1 cellular context compared by ENCODE assay signal in genomic region chr3:112086018-112086854, GRCh38.
TF ChIP-seq lines count a peak whose summit lies in the region.

A gene with protein sequence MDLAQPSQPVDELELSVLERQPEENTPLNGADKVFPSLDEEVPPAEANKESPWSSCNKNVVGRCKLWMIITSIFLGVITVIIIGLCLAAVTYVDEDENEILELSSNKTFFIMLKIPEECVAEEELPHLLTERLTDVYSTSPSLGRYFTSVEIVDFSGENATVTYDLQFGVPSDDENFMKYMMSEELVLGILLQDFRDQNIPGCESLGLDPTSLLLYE (plus strand): TSS chr3:112086389. CDS start chr3:112086408, 19 bp downstream.

TF ChIP-seq in HEK293, 187 proteins besides CTCF, POLR2A, EP300 and RAD21 (continued from another document and continues in another):
- TF ChIP-seq, protein P1, sequence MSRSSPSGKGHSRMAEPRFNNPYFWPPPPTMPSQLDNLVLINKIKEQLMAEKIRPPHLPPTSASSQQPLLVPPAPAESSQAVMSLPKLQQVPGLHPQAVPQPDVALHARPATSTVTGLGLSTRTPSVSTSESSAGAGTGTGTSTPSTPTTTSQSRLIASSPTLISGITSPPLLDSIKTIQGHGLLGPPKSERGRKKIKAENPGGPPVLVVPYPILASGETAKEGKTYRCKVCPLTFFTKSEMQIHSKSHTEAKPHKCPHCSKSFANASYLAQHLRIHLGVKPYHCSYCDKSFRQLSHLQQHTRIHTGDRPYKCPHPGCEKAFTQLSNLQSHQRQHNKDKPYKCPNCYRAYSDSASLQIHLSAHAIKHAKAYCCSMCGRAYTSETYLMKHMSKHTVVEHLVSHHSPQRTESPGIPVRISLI (tag by site-specific recombination; IDR thresholded peaks at IDR 0.05): 0 out of 2 replicates have a peak, but pooled peaks have one; percentile 20
- TF ChIP-seq ZNF391 (tag by site-specific recombination; IDR thresholded peaks at IDR 0.05; ENCODE audit: borderline replicate concordance, low read depth) (no peak), ZNF600 (tag by site-specific recombination; IDR thresholded peaks at IDR 0.05) (peak; percentile 65; the same call in 1 of the 2 replicates), ZNF555 (tag by site-specific recombination; conservative IDR thresholded peaks at IDR 0.05) (no peak), ZNF580 (tag by site-specific recombination; IDR thresholded peaks at IDR 0.05) (no peak), PBX3 (CRISPR knock-in tag; IDR thresholded peaks at IDR 0.05) (peak; percentile 44; the same call in 1 of the 2 replicates), ZNF366 (tag by site-specific recombination; conservative IDR thresholded peaks at IDR 0.05) (no peak), ZEB2 (tag by site-specific recombination; IDR thresholded peaks at IDR 0.05) (peak; percentile 82), PRDM1 (tag by site-specific recombination; IDR thresholded peaks at IDR 0.05) (peak; percentile 66), ZBTB1 (tag by site-specific recombination; IDR thresholded peaks at IDR 0.05) (peak; percentile 60; the same call in 1 of the 2 replicates), HOXD13 (CRISPR knock-in tag; IDR thresholded peaks at IDR 0.05; ENCODE audit: borderline replicate concordance) (no peak), KLF17 (tag by site-specific recombination; IDR thresholded peaks at IDR 0.05) (peak; percentile 86), KLF10 (tag by site-specific recombination; IDR thresholded peaks at IDR 0.05) (peak; percentile 48; the same call in 1 of the 2 replicates), ZFHX2 (tag by site-specific recombination; conservative IDR thresholded peaks at IDR 0.05) (no peak), HOXC10 (CRISPR knock-in tag; IDR thresholded peaks at IDR 0.05) (no peak), ZNF629 (tag by site-specific recombination; IDR thresholded peaks at IDR 0.05) (peak; percentile 52; the same call in 1 of the 2 replicates), ZNF280C (tag by site-specific recombination; IDR thresholded peaks at IDR 0.05) (no peak), BCL11A (tag by site-specific recombination; IDR thresholded peaks at IDR 0.05; ENCODE audit: low read depth) (peak; percentile 54; the same call in 1 of the 2 replicates), ZNF24 (tag by site-specific recombination; IDR thresholded peaks at IDR 0.05) (0 out of 2 replicates have a peak, but pooled peaks have one; percentile 50), KLF7 (tag by site-specific recombination; IDR thresholded peaks at IDR 0.05; ENCODE audit: borderline replicate concordance) (peak; percentile 79), KLF1 (tag by site-specific recombination; IDR thresholded peaks at IDR 0.05) (peak; percentile 82), SP7 (tag by site-specific recombination; IDR thresholded peaks at IDR 0.05) (peak; percentile 87), ZNF561 (tag by site-specific recombination; IDR thresholded peaks at IDR 0.05; ENCODE audit: borderline replicate concordance) (peak; percentile 66; the same call in 1 of the 2 replicates), ZBTB20 (tag by site-specific recombination; IDR thresholded peaks at IDR 0.05) (peak; percentile 49; the same call in 1 of the 2 replicates), ZFP69B (tag by site-specific recombination; IDR thresholded peaks at IDR 0.05) (peak; percentile 78), IKZF3 (tag by site-specific recombination; IDR thresholded peaks at IDR 0.05) (no peak), ZNF394 (tag by site-specific recombination; IDR thresholded peaks at IDR 0.05; ENCODE audit: borderline replicate concordance) (peak; percentile 61; the same call in 1 of the 2 replicates), ZNF521 (tag by site-specific recombination; IDR thresholded peaks at IDR 0.05) (no peak), SP2 (tag by site-specific recombination; IDR thresholded peaks at IDR 0.05) (peak; percentile 78), ZNF449 (tag by site-specific recombination; IDR thresholded peaks at IDR 0.05) (peak; percentile 46), ZNF501 (tag by site-specific recombination; IDR thresholded peaks at IDR 0.05) (peak; percentile 96), TCF7L2 (IDR thresholded peaks at IDR 0.05; ENCODE audit: borderline replicate concordance, low read depth, low read length) (no peak), WT1 (tag by site-specific recombination; IDR thresholded peaks at IDR 0.05) (peak; percentile 49; the same call in 1 of the 2 replicates), ZNF223 (tag by site-specific recombination; IDR thresholded peaks at IDR 0.05) (0 out of 2 replicates have a peak, but pooled peaks have one; percentile 42), SP3 (tag by site-specific recombination; IDR thresholded peaks at IDR 0.05) (peak; percentile 85)
- TF ChIP-seq, protein P2, sequence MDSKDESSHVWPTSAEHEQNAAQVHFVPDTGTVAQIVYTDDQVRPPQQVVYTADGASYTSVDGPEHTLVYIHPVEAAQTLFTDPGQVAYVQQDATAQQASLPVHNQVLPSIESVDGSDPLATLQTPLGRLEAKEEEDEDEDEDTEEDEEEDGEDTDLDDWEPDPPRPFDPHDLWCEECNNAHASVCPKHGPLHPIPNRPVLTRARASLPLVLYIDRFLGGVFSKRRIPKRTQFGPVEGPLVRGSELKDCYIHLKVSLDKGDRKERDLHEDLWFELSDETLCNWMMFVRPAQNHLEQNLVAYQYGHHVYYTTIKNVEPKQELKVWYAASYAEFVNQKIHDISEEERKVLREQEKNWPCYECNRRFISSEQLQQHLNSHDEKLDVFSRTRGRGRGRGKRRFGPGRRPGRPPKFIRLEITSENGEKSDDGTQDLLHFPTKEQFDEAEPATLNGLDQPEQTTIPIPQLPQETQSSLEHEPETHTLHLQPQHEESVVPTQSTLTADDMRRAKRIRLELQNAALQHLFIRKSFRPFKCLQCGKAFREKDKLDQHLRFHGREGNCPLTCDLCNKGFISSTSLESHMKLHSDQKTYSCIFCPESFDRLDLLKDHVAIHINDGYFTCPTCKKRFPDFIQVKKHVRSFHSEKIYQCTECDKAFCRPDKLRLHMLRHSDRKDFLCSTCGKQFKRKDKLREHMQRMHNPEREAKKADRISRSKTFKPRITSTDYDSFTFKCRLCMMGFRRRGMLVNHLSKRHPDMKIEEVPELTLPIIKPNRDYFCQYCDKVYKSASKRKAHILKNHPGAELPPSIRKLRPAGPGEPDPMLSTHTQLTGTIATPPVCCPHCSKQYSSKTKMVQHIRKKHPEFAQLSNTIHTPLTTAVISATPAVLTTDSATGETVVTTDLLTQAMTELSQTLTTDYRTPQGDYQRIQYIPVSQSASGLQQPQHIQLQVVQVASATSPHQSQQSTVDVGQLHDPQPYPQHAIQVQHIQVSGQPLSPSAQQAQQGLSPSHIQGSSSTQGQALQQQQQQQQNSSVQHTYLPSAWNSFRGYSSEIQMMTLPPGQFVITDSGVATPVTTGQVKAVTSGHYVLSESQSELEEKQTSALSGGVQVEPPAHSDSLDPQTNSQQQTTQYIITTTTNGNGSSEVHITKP (tag by site-specific recombination; IDR thresholded peaks at IDR 0.05): peak; percentile 94
- TF ChIP-seq, protein P3, sequence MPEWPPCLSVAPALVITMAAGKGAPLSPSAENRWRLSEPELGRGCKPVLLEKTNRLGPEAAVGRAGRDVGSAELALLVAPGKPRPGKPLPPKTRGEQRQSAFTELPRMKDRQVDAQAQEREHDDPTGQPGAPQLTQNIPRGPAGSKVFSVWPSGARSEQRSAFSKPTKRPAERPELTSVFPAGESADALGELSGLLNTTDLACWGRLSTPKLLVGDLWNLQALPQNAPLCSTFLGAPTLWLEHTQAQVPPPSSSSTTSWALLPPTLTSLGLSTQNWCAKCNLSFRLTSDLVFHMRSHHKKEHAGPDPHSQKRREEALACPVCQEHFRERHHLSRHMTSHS (tag by site-specific recombination; IDR thresholded peaks at IDR 0.05): no peak
- TF ChIP-seq, protein P4, sequence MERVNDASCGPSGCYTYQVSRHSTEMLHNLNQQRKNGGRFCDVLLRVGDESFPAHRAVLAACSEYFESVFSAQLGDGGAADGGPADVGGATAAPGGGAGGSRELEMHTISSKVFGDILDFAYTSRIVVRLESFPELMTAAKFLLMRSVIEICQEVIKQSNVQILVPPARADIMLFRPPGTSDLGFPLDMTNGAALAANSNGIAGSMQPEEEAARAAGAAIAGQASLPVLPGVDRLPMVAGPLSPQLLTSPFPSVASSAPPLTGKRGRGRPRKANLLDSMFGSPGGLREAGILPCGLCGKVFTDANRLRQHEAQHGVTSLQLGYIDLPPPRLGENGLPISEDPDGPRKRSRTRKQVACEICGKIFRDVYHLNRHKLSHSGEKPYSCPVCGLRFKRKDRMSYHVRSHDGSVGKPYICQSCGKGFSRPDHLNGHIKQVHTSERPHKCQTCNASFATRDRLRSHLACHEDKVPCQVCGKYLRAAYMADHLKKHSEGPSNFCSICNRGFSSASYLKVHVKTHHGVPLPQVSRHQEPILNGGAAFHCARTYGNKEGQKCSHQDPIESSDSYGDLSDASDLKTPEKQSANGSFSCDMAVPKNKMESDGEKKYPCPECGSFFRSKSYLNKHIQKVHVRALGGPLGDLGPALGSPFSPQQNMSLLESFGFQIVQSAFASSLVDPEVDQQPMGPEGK (tag by site-specific recombination; IDR thresholded peaks at IDR 0.05): peak; percentile 67
- TF ChIP-seq, protein P5, sequence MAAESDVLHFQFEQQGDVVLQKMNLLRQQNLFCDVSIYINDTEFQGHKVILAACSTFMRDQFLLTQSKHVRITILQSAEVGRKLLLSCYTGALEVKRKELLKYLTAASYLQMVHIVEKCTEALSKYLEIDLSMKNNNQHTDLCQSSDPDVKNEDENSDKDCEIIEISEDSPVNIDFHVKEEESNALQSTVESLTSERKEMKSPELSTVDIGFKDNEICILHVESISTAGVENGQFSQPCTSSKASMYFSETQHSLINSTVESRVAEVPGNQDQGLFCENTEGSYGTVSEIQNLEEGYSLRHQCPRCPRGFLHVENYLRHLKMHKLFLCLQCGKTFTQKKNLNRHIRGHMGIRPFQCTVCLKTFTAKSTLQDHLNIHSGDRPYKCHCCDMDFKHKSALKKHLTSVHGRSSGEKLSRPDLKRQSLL (tag by site-specific recombination; IDR thresholded peaks at IDR 0.05): peak; percentile 63; the same call in 1 of the 2 replicates
- TF ChIP-seq, protein P6, sequence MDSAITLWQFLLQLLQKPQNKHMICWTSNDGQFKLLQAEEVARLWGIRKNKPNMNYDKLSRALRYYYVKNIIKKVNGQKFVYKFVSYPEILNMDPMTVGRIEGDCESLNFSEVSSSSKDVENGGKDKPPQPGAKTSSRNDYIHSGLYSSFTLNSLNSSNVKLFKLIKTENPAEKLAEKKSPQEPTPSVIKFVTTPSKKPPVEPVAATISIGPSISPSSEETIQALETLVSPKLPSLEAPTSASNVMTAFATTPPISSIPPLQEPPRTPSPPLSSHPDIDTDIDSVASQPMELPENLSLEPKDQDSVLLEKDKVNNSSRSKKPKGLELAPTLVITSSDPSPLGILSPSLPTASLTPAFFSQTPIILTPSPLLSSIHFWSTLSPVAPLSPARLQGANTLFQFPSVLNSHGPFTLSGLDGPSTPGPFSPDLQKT (IDR thresholded peaks at IDR 0.05; ENCODE audit: borderline replicate concordance, low read depth, low read length): no peak
- TF ChIP-seq, protein P7, sequence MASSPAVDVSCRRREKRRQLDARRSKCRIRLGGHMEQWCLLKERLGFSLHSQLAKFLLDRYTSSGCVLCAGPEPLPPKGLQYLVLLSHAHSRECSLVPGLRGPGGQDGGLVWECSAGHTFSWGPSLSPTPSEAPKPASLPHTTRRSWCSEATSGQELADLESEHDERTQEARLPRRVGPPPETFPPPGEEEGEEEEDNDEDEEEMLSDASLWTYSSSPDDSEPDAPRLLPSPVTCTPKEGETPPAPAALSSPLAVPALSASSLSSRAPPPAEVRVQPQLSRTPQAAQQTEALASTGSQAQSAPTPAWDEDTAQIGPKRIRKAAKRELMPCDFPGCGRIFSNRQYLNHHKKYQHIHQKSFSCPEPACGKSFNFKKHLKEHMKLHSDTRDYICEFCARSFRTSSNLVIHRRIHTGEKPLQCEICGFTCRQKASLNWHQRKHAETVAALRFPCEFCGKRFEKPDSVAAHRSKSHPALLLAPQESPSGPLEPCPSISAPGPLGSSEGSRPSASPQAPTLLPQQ (tag by site-specific recombination; IDR thresholded peaks at IDR 0.05): peak; percentile 63
